ENCODE assay signal across 1 cellular context in the genomic region with DNA sequence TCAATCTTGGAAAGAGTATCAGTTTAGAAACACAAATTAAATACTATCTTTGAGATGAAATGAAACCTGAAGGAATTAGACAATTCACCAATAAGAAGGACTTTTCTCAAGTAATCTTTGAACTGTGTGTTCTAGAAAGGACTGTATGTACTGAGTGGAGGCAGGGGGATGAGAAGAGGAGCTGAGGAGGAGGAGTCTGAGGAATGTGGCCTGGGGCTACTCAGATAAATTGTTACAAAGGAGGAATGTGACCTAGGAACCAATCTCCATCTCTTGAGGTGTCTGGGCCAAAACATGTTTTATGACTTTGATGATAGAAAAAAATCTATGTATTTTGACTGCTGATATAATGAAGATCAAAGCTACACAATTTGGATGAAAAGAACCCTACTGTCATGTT.
TF ChIP-seq lines count a peak whose summit lies in the region.

No MANE protein-coding gene starts in this region.

TF ChIP-seq in IMR-90, 13 proteins besides CTCF, POLR2A, EP300 and RAD21:
- TF ChIP-seq SMC3 (IDR thresholded peaks at IDR 0.05; ENCODE audit: low read depth, low read length) (no peak), MXI1 (IDR thresholded peaks at IDR 0.05; ENCODE audit: borderline replicate concordance, low read depth, low read length) (no peak), MAFK (IDR thresholded peaks at IDR 0.05; ENCODE audit: low read depth, low read length) (no peak)
- TF ChIP-seq, protein P1, sequence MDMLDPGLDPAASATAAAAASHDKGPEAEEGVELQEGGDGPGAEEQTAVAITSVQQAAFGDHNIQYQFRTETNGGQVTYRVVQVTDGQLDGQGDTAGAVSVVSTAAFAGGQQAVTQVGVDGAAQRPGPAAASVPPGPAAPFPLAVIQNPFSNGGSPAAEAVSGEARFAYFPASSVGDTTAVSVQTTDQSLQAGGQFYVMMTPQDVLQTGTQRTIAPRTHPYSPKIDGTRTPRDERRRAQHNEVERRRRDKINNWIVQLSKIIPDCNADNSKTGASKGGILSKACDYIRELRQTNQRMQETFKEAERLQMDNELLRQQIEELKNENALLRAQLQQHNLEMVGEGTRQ (IDR thresholded peaks at IDR 0.05; ENCODE audit: low read depth, low read length): no peak
